Comparison of ENCODE assay signal across 8 cellular contexts in the genomic region with DNA sequence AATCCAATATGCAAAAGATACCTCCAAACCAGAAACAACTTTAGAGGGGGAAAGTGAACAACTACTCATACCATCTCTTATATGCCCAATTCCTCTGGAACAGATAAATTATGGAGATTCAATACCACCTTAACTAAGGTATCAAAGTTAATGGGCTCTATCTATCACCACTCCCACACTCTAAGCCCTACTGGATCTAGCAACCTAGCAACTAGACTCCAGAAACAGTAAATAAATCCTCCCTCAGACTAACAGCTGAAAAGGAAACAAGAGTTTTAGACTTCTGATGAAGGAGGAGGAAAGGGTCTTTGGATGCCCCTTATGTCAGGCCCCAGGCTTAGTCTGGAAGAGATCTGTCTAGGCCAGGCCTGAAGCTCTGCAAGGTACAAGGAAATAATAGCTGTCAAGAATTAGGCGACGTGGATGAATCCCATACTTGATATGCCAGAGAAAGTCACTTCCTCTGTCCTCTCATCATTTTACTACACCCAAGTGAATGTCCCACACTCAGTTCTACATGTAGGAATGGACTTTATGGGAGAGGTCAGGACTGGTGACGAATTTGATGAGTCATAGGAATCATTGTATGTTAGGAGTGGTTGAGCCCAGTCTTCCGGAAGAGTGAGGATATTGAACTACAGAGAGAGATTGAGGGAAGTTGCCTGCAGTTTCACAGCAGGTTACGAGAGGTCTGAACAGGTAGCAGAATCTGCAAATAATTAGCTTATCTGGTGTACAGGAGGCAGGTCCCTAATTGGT.
DNase-seq lines count a peak whose midpoint lies in the region; ATAC-seq and TF ChIP-seq lines count a peak whose summit lies in the region.

No MANE protein-coding gene starts in this region.

- H3K4me1 Mint-ChIP-seq in natural killer cell = peaks cover 33 to 47% of the 10 kb centered on the region in 2 donors
- peaks cover 18 to 24% of the 10 kb centered on the region in 2 donors for H3K4me1 Mint-ChIP-seq in natural killer cell treated with Interleukin-12 subunit alpha and Interleukin-12 subunit beta and Interleukin-15 and Interleukin-18, amount 100 ng/mL, for 72 hours (ENCODE audit: low read depth in 2 of 2)

- H3K27ac Mint-ChIP-seq in natural killer cell = peak overlapping the region in 1 of 2 donors; percentile 75
- H3K27ac Mint-ChIP-seq in natural killer cell treated with Interleukin-12 subunit alpha and Interleukin-12 subunit beta and Interleukin-15 and Interleukin-18, amount 100 ng/mL, for 72 hours = peak overlapping the region in 1 of 2 donors; percentile 1

- POLR2A ChIA-PET in HEK293T (lab: Yijun Ruan, JAX) = no interaction called here

- in situ Hi-C loops in astrocyte of the cerebellum (cut with HindIII; ENCODE audit: low sequenced_read_pairs) = no loop called here

- DNase-seq in natural killer cell = no peak
- no peak for DNase-seq in natural killer cell treated with Interleukin-12 subunit alpha and Interleukin-12 subunit beta and Interleukin-15 and Interleukin-18, amount 100 ng/mL, for 72 hours (ENCODE audit: low spot score)
- DNase-seq in astrocyte of the cerebellum (ENCODE audit: low read depth) = peak; percentile 80
- peak; percentile 99 for DNase-seq in kidney tubule cell (ENCODE audit: low spot score)
- no peak for DNase-seq in HEK293T (ENCODE audit: extremely low spot score)
- DNase-seq in T-helper 1 cell = no peak
- DNase-seq in NCI-H1436 treated with DMSO at 0.1 percent for 48 hours (lab: John Stamatoyannopoulos, UW) = no peak
- no peak for DNase-seq in hippocampal formation (lab: John Stamatoyannopoulos, UW)

- no peaks in the 10 kb centered on the region for H3K36me3 Mint-ChIP-seq in natural killer cell
- no peaks in the 10 kb centered on the region for H3K36me3 Mint-ChIP-seq in natural killer cell treated with Interleukin-12 subunit alpha and Interleukin-12 subunit beta and Interleukin-15 and Interleukin-18, amount 100 ng/mL, for 72 hours

- H3K4me3 Mint-ChIP-seq in natural killer cell = no peak overlapping the region
- no peak overlapping the region for H3K4me3 Mint-ChIP-seq in natural killer cell treated with Interleukin-12 subunit alpha and Interleukin-12 subunit beta and Interleukin-15 and Interleukin-18, amount 100 ng/mL, for 72 hours

- H3K4me3 ChIP-seq in astrocyte of the cerebellum (ENCODE audit: low read depth, low read length) = no peak overlapping the region

- intact Hi-C loops in natural killer cell (cut with micrococcal nuclease) = loop anchor here (5.0 kb wide), 1 partner anchor 88 kb away; no protein-coding TSS in a partner anchor

- peak in 2 of 3 donors; percentile 67 to 82 for ATAC-seq in natural killer cell
- ATAC-seq in natural killer cell treated with Interleukin-12 subunit alpha and Interleukin-12 subunit beta and Interleukin-15 and Interleukin-18, amount 100 ng/mL, for 72 hours = no peak

- H3K9me3 Mint-ChIP-seq in natural killer cell = no peaks in the 10 kb centered on the region
- H3K9me3 Mint-ChIP-seq in natural killer cell treated with Interleukin-12 subunit alpha and Interleukin-12 subunit beta and Interleukin-15 and Interleukin-18, amount 100 ng/mL, for 72 hours = no peaks in the 10 kb centered on the region

- H3K27me3 Mint-ChIP-seq in natural killer cell (ENCODE audit: low read depth in 2 of 2) = no peaks in the 10 kb centered on the region
- H3K27me3 Mint-ChIP-seq in natural killer cell treated with Interleukin-12 subunit alpha and Interleukin-12 subunit beta and Interleukin-15 and Interleukin-18, amount 100 ng/mL, for 72 hours = no peaks in the 10 kb centered on the region

- CTCF ChIA-PET in HEK293T (lab: Yijun Ruan, JAX) = interaction anchor here (1.1 kb wide), 1 partner anchor 11 kb away, joined by 3 read pairs; no protein-coding TSS in a partner anchor

- TF ChIP-seq CTCF in natural killer cell (IDR thresholded peaks at IDR 0.05) (no peak), astrocyte of the cerebellum (IDR thresholded peaks at IDR 0.05; ENCODE audit: low read depth, low read length, missing control alignments) (no peak)

TF ChIP-seq in HEK293T, 16 proteins besides CTCF, POLR2A, EP300 and RAD21:
- TF ChIP-seq TARDBP (IDR thresholded peaks at IDR 0.05) = no peak

Comparison
In these comparisons a context has a peak if more than half of its experiments do, and no peak if none do; other contexts are left out.
1. ATAC-seq: peak in natural killer cell (2 of 3); none in natural killer cell treated with Interleukin-12 subunit alpha and Interleukin-12 subunit beta and Interleukin-15 and Interleukin-18, amount 100 ng/mL, for 72 hours (0 of 2).
2. DNase-seq: peak in astrocyte of the cerebellum (single experiment) and kidney tubule cell (single experiment); none in natural killer cell (single experiment), natural killer cell treated with Interleukin-12 subunit alpha and Interleukin-12 subunit beta and Interleukin-15 and Interleukin-18, amount 100 ng/mL, for 72 hours (single experiment), HEK293T (single experiment), T-helper 1 cell (0 of 5), NCI-H1436 treated with DMSO at 0.1 percent for 48 hours (single experiment) and hippocampal formation (0 of 2).